8 cellular contexts compared by ENCODE assay signal in genomic region chr15:42272768-42273098, GRCh38. TPM values are rescaled to one million over a fixed set of nuclear protein-coding genes. Genes with fewer than 3 reads are reported as not detected.
DNase-seq lines count a peak whose midpoint lies in the region; FAIRE-seq and TF ChIP-seq lines count a peak whose summit lies in the region.

No MANE protein-coding gene starts in this region.

- no peaks in the 10 kb centered on the region for H3K9me3 Mint-ChIP-seq in T-helper 2 cell treated with Interferon-gamma antibody and Interleukin-4, amounts not matched to agents 5 μg/mL and 100 μg/mL, for 36 hours
- H3K9me3 Mint-ChIP-seq in activated naive CD8-positive, alpha-beta T cell treated with anti-CD3 and anti-CD28 coated beads for 36 hours = no peaks in the 10 kb centered on the region

- H3K36me3 Mint-ChIP-seq in T-helper 2 cell treated with Interferon-gamma antibody and Interleukin-4, amounts not matched to agents 5 μg/mL and 100 μg/mL, for 36 hours (ENCODE audit: low read depth) = peaks cover 18% of the 10 kb centered on the region
- peaks cover 10% of the 10 kb centered on the region for H3K36me3 Mint-ChIP-seq in activated naive CD8-positive, alpha-beta T cell treated with anti-CD3 and anti-CD28 coated beads for 36 hours

- peak overlapping the region; percentile 100 for H3K4me2 ChIP-seq in keratinocyte (ENCODE audit: control insufficient read depth, extremely low read depth, insufficient read depth, low read depth, low read length)

- H2AFZ ChIP-seq in keratinocyte (ENCODE audit: control insufficient read depth, low read length) = peak overlapping the region; percentile 42

- H3K4me3 Mint-ChIP-seq in T-helper 2 cell treated with Interferon-gamma antibody and Interleukin-4, amounts not matched to agents 5 μg/mL and 100 μg/mL, for 36 hours = peak overlapping the region; percentile 97
- H3K4me3 Mint-ChIP-seq in activated naive CD8-positive, alpha-beta T cell treated with anti-CD3 and anti-CD28 coated beads for 36 hours = peak overlapping the region; percentile 98

- H3K9me1 ChIP-seq in keratinocyte (ENCODE audit: control insufficient read depth, extremely low read depth, insufficient read depth, low read length) = peaks cover 2% of the 10 kb centered on the region

- intact Hi-C loops in posterior vena cava (cut with DNase I) = no loop called here

- H3K9ac ChIP-seq in keratinocyte (ENCODE audit: control insufficient read depth, extremely low read depth, insufficient read depth, low read length) = peak overlapping the region; percentile 100

- TF ChIP-seq EP300 in suprapubic skin (IDR thresholded peaks at IDR 0.05) = no peak

- DNase-seq in T-helper 2 cell treated with Interferon-gamma antibody and Interleukin-4, amounts not matched to agents 5 μg/mL and 100 μg/mL, for 36 hours (ENCODE audit: low spot score) = no peak
- DNase-seq in T-helper 2 cell (no peak), keratinocyte (ENCODE audit: low read depth, low spot score) (no peak), suprapubic skin (ENCODE audit: low spot score in 2 of 2) (no peak), posterior vena cava (ENCODE audit: low spot score) (no peak), NCI-H1436 (lab: John Stamatoyannopoulos, UW) (no peak), GM19240 (ENCODE audit: insufficient read length, low spot score) (no peak)
- no peak for DNase-seq in activated naive CD8-positive, alpha-beta T cell treated with anti-CD3 and anti-CD28 coated beads for 36 hours

- H4K20me1 ChIP-seq in keratinocyte (ENCODE audit: control insufficient read depth, extremely low read depth, insufficient read depth, low read length) = no peaks in the 10 kb centered on the region

- H3K27ac Mint-ChIP-seq in T-helper 2 cell treated with Interferon-gamma antibody and Interleukin-4, amounts not matched to agents 5 μg/mL and 100 μg/mL, for 36 hours = peak overlapping the region; percentile 98
- peak overlapping the region; percentile 99 for H3K27ac Mint-ChIP-seq in activated naive CD8-positive, alpha-beta T cell treated with anti-CD3 and anti-CD28 coated beads for 36 hours

- no peaks in the 10 kb centered on the region for H3K9me3 ChIP-seq in keratinocyte (ENCODE audit: control insufficient read depth, low read depth, low read length)
- no peaks in the 10 kb centered on the region for H3K9me3 ChIP-seq in suprapubic skin

- FAIRE-seq in keratinocyte (lab: Jason Lieb, UNC) = peak; percentile 9

- WGBS in suprapubic skin = under 1% methylated on average over 9 of the region's 9 CpGs

- H3K36me3 ChIP-seq in keratinocyte (ENCODE audit: control insufficient read depth in 2 of 2, extremely low read depth in 1 of 2, insufficient read depth in 2 of 2, low read length in 2 of 2) = peaks cover 2% of the 10 kb centered on the region in 2 experiments
- H3K36me3 ChIP-seq in suprapubic skin = peaks cover 7% of the 10 kb centered on the region

- H3K27ac ChIP-seq in keratinocyte (ENCODE audit: control insufficient read depth, insufficient read depth, low read length) (peak overlapping the region; percentile 99), suprapubic skin (peak overlapping the region; percentile 100)

- H3K4me1 Mint-ChIP-seq in T-helper 2 cell treated with Interferon-gamma antibody and Interleukin-4, amounts not matched to agents 5 μg/mL and 100 μg/mL, for 36 hours (ENCODE audit: low read depth) = peaks cover 29% of the 10 kb centered on the region
- H3K4me1 Mint-ChIP-seq in activated naive CD8-positive, alpha-beta T cell treated with anti-CD3 and anti-CD28 coated beads for 36 hours = peaks cover 39% of the 10 kb centered on the region

- H3K4me3 ChIP-seq in keratinocyte (ENCODE audit: control insufficient read depth in 2 of 3, extremely low read depth in 1 of 3, insufficient read depth in 2 of 3, low read depth in 1 of 3, low read length in 3 of 3) = peak overlapping the region; percentile 70 to 97 (median 86)
- peak overlapping the region; percentile 80 for H3K4me3 ChIP-seq in suprapubic skin

- dilution Hi-C loops in keratinocyte (cut with MboI; ENCODE audit: extremely low pct_ligation_motif_present, low sequenced_read_pairs) = no loop called here

- H3K27me3 ChIP-seq in keratinocyte (ENCODE audit: control insufficient read depth, extremely low read depth, insufficient read depth, low read length) (no peaks in the 10 kb centered on the region), suprapubic skin (no peaks in the 10 kb centered on the region)

- no peaks in the 10 kb centered on the region for H3K27me3 Mint-ChIP-seq in T-helper 2 cell treated with Interferon-gamma antibody and Interleukin-4, amounts not matched to agents 5 μg/mL and 100 μg/mL, for 36 hours (ENCODE audit: low read depth)
- no peaks in the 10 kb centered on the region for H3K27me3 Mint-ChIP-seq in activated naive CD8-positive, alpha-beta T cell treated with anti-CD3 and anti-CD28 coated beads for 36 hours

- no peak for TF ChIP-seq POLR2A in suprapubic skin (IDR thresholded peaks at IDR 0.05)

- peaks cover 71% of the 10 kb centered on the region for H3K79me2 ChIP-seq in keratinocyte (ENCODE audit: control insufficient read depth, insufficient read depth, low read length)

- TF ChIP-seq CTCF in keratinocyte (optimal IDR thresholded peaks at IDR 0.05 in 1 of 3, IDR thresholded peaks at IDR 0.05 in 1 of 3, conservative IDR thresholded peaks at IDR 0.05 in 1 of 3; ENCODE audit: extremely low read depth in 1 of 3, insufficient read depth in 2 of 3, low read length in 3 of 3) (no peak), suprapubic skin (IDR thresholded peaks at IDR 0.05) (no peak)

- H3K4me1 ChIP-seq in keratinocyte (ENCODE audit: control insufficient read depth, extremely low read depth, insufficient read depth, low read length) (peaks cover 24% of the 10 kb centered on the region), suprapubic skin (peaks cover 43% of the 10 kb centered on the region)

RNA-seq across cellular contexts. Expression of gene GANC, which starts 0.3 kb away (rescaled TPM):
- total RNA-seq in activated naive CD8-positive, alpha-beta T cell treated with anti-CD3 and anti-CD28 coated beads for 36 hours = 10 to 100 TPM; 21.0 to 23.7 TPM
- polyA plus RNA-seq in keratinocyte = 21.5 to 46.2 TPM (median 46.2 TPM) in 3 replicates
- polyA plus RNA-seq in keratinocyte (2011; ENCODE audit: low read depth) = 31.6 TPM
- 16.2 and 30.1 TPM in 2 replicates for polyA plus RNA-seq in keratinocyte (2011; cell fraction: cytosol; rRNA removed)
- 76.6 and 83.2 TPM in 2 replicates for polyA plus RNA-seq in keratinocyte (2011; cell fraction: nucleus; rRNA removed)
- 16.0 and 22.9 TPM in 2 replicates for polyA plus RNA-seq in keratinocyte (2012; ENCODE audit: low replicate concordance)
- 14.7 to 61.4 TPM (median 46.7 TPM) in 3 replicates for polyA minus RNA-seq in keratinocyte
- 24.0 TPM for polyA minus RNA-seq in keratinocyte (2011; cell fraction: cytosol; rRNA and poly(A)+ RNA removed)
- 39.0 and 99.7 TPM in 2 replicates for polyA minus RNA-seq in keratinocyte (2011; cell fraction: nucleus; rRNA and poly(A)+ RNA removed)
- total RNA-seq in suprapubic skin = 10 to 100 TPM; 23.0 to 47.7 (median 30.4) TPM
- 10 to 100 TPM; 30.9 to 34.8 TPM for total RNA-seq in posterior vena cava

RNA-seq across cellular contexts. Expression of gene TMEM87A, which starts 0.5 kb away (rescaled TPM):
- total RNA-seq in activated naive CD8-positive, alpha-beta T cell treated with anti-CD3 and anti-CD28 coated beads for 36 hours = 10 to 100 TPM; 34.8 to 35.8 TPM
- polyA plus RNA-seq in keratinocyte = 38.5 to 43.7 TPM (median 38.7 TPM) in 3 replicates
- 94.5 TPM for polyA plus RNA-seq in keratinocyte (2011; ENCODE audit: low read depth)
- 12.2 and 21.5 TPM in 2 replicates for polyA plus RNA-seq in keratinocyte (2011; cell fraction: cytosol; rRNA removed)
- polyA plus RNA-seq in keratinocyte (2011; cell fraction: nucleus; rRNA removed) = 48.5 and 76.6 TPM in 2 replicates
- 32.3 and 55.9 TPM in 2 replicates for polyA plus RNA-seq in keratinocyte (2012; ENCODE audit: low replicate concordance)
- polyA minus RNA-seq in keratinocyte = 16.6 to 50.9 TPM (median 37.4 TPM) in 3 replicates
- 45.7 TPM for polyA minus RNA-seq in keratinocyte (2011; cell fraction: cytosol; rRNA and poly(A)+ RNA removed)
- polyA minus RNA-seq in keratinocyte (2011; cell fraction: nucleus; rRNA and poly(A)+ RNA removed) = 68.6 and 108 TPM in 2 replicates
- total RNA-seq in suprapubic skin (100 to 1,000 TPM in 1 of 4 donors, 10 to 100 TPM in 3; 70.6 to 104 (median 83.5) TPM), posterior vena cava (10 to 100 TPM; 51.4 to 51.9 TPM)
